10 cellular contexts compared by ENCODE assay signal in genomic region chr18:500230-500555, GRCh38. TPM values are rescaled to one million over a fixed set of nuclear protein-coding genes. Genes with fewer than 3 reads are reported as not detected.
DNase-seq lines count a peak whose midpoint lies in the region; ATAC-seq and TF ChIP-seq lines count a peak whose summit lies in the region.
"Had no signal": no experiment of that assay in that cellular context is flagged by ENCODE, and none has a peak within 500 bp of the region (broad histone marks: within the 10 kb centered on the region; RNA-seq: fewer than 3 reads in every experiment).

No MANE protein-coding gene starts in this region.

- H3K27me3 Mint-ChIP-seq in activated CD4-positive, alpha-beta memory T cell treated with anti-CD3 and anti-CD28 coated beads, Interleukin-2, amount 10 ng/mL, durations not matched to agents 7 days and 5 days, result peaks cover 40% of the 10 kb centered on the region

- peaks cover 15% of the 10 kb centered on the region for H3K4me1 ChIP-seq in stomach smooth muscle (ENCODE audit: control insufficient read depth, insufficient read depth, low read length)

- POLR2A ChIA-PET in activated CD4-positive, alpha-beta memory T cell treated with anti-CD3 and anti-CD28 coated beads, Interleukin-2, amount 10 ng/mL, durations not matched to agents 7 days and 5 days (lab: Charles Lee), result no interaction called here

- ATAC-seq in GM18519 (IDR thresholded peaks at IDR 0.05; ENCODE audit: low FRiP score, unreplicated experiment), result no peak
- no peak for ATAC-seq in HG02763 (IDR thresholded peaks at IDR 0.05; ENCODE audit: unreplicated experiment)

- H3K27me3 ChIP-seq in kidney epithelial cell (ENCODE audit: control insufficient read depth, insufficient read depth, low read length) (peaks cover 14% of the 10 kb centered on the region), stomach smooth muscle (ENCODE audit: control insufficient read depth in 1 of 2, insufficient read depth in 2 of 2, low read length in 2 of 2) (peaks cover 14 to 30% of the 10 kb centered on the region in 2 donors)

- peaks cover 3% of the 10 kb centered on the region for H3K4me1 Mint-ChIP-seq in activated CD4-positive, alpha-beta memory T cell treated with anti-CD3 and anti-CD28 coated beads, Interleukin-2, amount 10 ng/mL, durations not matched to agents 7 days and 5 days

- H3K36me3 Mint-ChIP-seq in activated CD4-positive, alpha-beta memory T cell treated with anti-CD3 and anti-CD28 coated beads, Interleukin-2, amount 10 ng/mL, durations not matched to agents 7 days and 5 days (ENCODE audit: low read depth), result no peaks in the 10 kb centered on the region

- H3K27ac Mint-ChIP-seq in activated CD4-positive, alpha-beta memory T cell treated with anti-CD3 and anti-CD28 coated beads, Interleukin-2, amount 10 ng/mL, durations not matched to agents 7 days and 5 days, result no peak overlapping the region

- TF ChIP-seq CTCF in cardiac fibroblast (IDR thresholded peaks at IDR 0.05; ENCODE audit: low read depth, low read length), result no peak
- no peak for TF ChIP-seq CTCF in kidney epithelial cell (IDR thresholded peaks at IDR 0.05; ENCODE audit: insufficient read depth, low read length, poor library complexity, severe bottlenecking)

- no peak overlapping the region for H3K4me3 Mint-ChIP-seq in activated CD4-positive, alpha-beta memory T cell treated with anti-CD3 and anti-CD28 coated beads, Interleukin-2, amount 10 ng/mL, durations not matched to agents 7 days and 5 days
- H3K4me3 Mint-ChIP-seq: activated T-cell treated with anti-CD3 and anti-CD28 coated beads, Interleukin-2, amount 50 U/mL, for 4 hours had no signal

- DNase-seq in HCEC 1CT (peak; percentile 33), cardiac fibroblast (ENCODE audit: low read depth in 2 of 2) (peak in 1 of 2 donors; percentile 59), kidney epithelial cell (ENCODE audit: low read depth) (no peak), NCI-H187 (lab: John Stamatoyannopoulos, UW) (no peak)
- no peak for DNase-seq in activated CD4-positive, alpha-beta memory T cell treated with anti-CD3 and anti-CD28 coated beads, Interleukin-2, amount 10 ng/mL, durations not matched to agents 7 days and 5 days
- DNase-seq: activated T-cell treated with anti-CD3 and anti-CD28 coated beads, Interleukin-2, amount 50 U/mL, for 4 hours; NK-92 treated with Interleukin-12 subunit alpha and Interleukin-12 subunit beta, amount 100 ng/mL, for 24 hours had no signal

- no peak overlapping the region for H3K27ac ChIP-seq in stomach smooth muscle (ENCODE audit: low read length)

- H3K9ac ChIP-seq in stomach smooth muscle (ENCODE audit: low read length in 2 of 2), result peak overlapping the region; percentile 36 to 55

- H3K36me3 ChIP-seq in kidney epithelial cell (ENCODE audit: control insufficient read depth, insufficient read depth, low read length) (no peaks in the 10 kb centered on the region), stomach smooth muscle (ENCODE audit: control insufficient read depth in 2 of 2, insufficient read depth in 2 of 2, low read length in 2 of 2) (no peaks in the 10 kb centered on the region)

- no peaks in the 10 kb centered on the region for H3K9me3 Mint-ChIP-seq in activated CD4-positive, alpha-beta memory T cell treated with anti-CD3 and anti-CD28 coated beads, Interleukin-2, amount 10 ng/mL, durations not matched to agents 7 days and 5 days
- H3K9me3 Mint-ChIP-seq: activated T-cell treated with anti-CD3 and anti-CD28 coated beads, Interleukin-2, amount 50 U/mL, for 4 hours had no signal

- H3K9me3 ChIP-seq in stomach smooth muscle (ENCODE audit: control insufficient read depth in 2 of 2, low read length in 2 of 2), result no peaks in the 10 kb centered on the region

- H3K4me3 ChIP-seq in cardiac fibroblast (replicated peaks in 1 of 2; ENCODE audit: low read depth in 2 of 2, low read length in 2 of 2) (peak overlapping the region; percentile 41 to 72), kidney epithelial cell (ENCODE audit: low read depth, low read length) (peak overlapping the region; percentile 42), stomach smooth muscle (ENCODE audit: low read length in 2 of 2) (peak overlapping the region; percentile 70 to 73)

- CTCF ChIA-PET in activated CD4-positive, alpha-beta memory T cell treated with anti-CD3 and anti-CD28 coated beads, Interleukin-2, amount 10 ng/mL, durations not matched to agents 7 days and 5 days (lab: Charles Lee), result no interaction called here

RNA-seq across cellular contexts. Expression of gene COLEC12, which starts 0.3 kb away (rescaled TPM):
- 1.2 and 1.8 TPM in 2 replicates for total RNA-seq in kidney epithelial cell
- total RNA-seq in activated CD4-positive, alpha-beta memory T cell treated with anti-CD3 and anti-CD28 coated beads, Interleukin-2, amount 10 ng/mL, durations not matched to agents 7 days and 5 days, result not detected
